ENCODE assay signal across 14 cellular contexts in genomic region chr2:126482582-126483464, GRCh38.
DNase-seq lines count a peak whose midpoint lies in the region; ATAC-seq, FAIRE-seq and TF ChIP-seq lines count a peak whose summit lies in the region.
"Had no signal": no experiment of that assay in that cellular context is flagged by ENCODE, and none has a peak within 500 bp of the region (broad histone marks: within the 10 kb centered on the region; RNA-seq: fewer than 3 reads in every experiment).

No MANE protein-coding gene starts in this region.

- peak; percentile 5 for DNase-seq in KBM-7
- peak; percentile 58 for DNase-seq in ecto neural progenitor cell (ENCODE audit: low spot score)
- DNase-seq in pancreas, result no peak
- DNase-seq in gastrocnemius medialis, result no peak
- DNase-seq in aorta, result no peak
- DNase-seq: CD8-positive, alpha-beta T cell; foreskin fibroblast; NCI-H1105 treated with DMSO at 0.1 percent for 48 hours had no signal

- WGBS in pancreas, 2 donors, result 84 to 89% methylated on average over 19 of the region's 19 CpGs
- 87 to 91% methylated on average over 19 of the region's 19 CpGs for WGBS in aorta, 2 donors

- no peaks in the 10 kb centered on the region for H3K27me3 ChIP-seq in pancreas
- no peaks in the 10 kb centered on the region for H3K27me3 ChIP-seq in gastrocnemius medialis
- no peaks in the 10 kb centered on the region for H3K27me3 ChIP-seq in aorta (ENCODE audit: control insufficient read depth in 1 of 2, insufficient read depth in 2 of 2, low read length in 1 of 2)

- H3K27ac ChIP-seq in 22Rv1 (no peak overlapping the region), pancreas (no peak overlapping the region), gastrocnemius medialis (no peak overlapping the region), aorta (ENCODE audit: low read depth in 1 of 2, low read length in 2 of 2) (no peak overlapping the region)
- H3K27ac ChIP-seq: SK-N-MC, thoracic aorta had no signal

- no peaks in the 10 kb centered on the region for H3K36me3 ChIP-seq in pancreas
- H3K36me3 ChIP-seq in gastrocnemius medialis, result no peaks in the 10 kb centered on the region
- H3K36me3 ChIP-seq in aorta (ENCODE audit: control insufficient read depth in 1 of 2, insufficient read depth in 2 of 2, low read length in 1 of 2), result no peaks in the 10 kb centered on the region
- H3K36me3 ChIP-seq: thoracic aorta had no signal

- intact Hi-C loops in pancreas (cut with DNase I), result no loop called here
- intact Hi-C loops in gastrocnemius medialis (cut with DNase I; ENCODE audit: low total_unique reads), result no loop called here
- intact Hi-C loops in aorta (cut with DNase I), result no loop called here

- in situ Hi-C loops in KBM-7 (cut with MboI; ENCODE audit: low pct_unique_long_range_greater_than_20kb, low sequenced_read_pairs) (no loop called here), gastrocnemius medialis (cut with MboI; ENCODE audit: low sequenced_read_pairs in 4 of 4) (no loop called here)

- ATAC-seq in pancreas (no peak), HG02588 (IDR thresholded peaks at IDR 0.05; ENCODE audit: unreplicated experiment) (no peak), gastrocnemius medialis (no peak), aorta (ENCODE audit: low FRiP score) (no peak)
- ATAC-seq: CD8-positive, alpha-beta T cell had no signal

- H3K4me1 ChIP-seq in pancreas, result no peaks in the 10 kb centered on the region
- H3K4me1 ChIP-seq in gastrocnemius medialis, result no peaks in the 10 kb centered on the region
- H3K4me1 ChIP-seq in aorta (ENCODE audit: control insufficient read depth in 1 of 2, insufficient read depth in 2 of 2, low read length in 2 of 2), result no peaks in the 10 kb centered on the region

- TF ChIP-seq POLR2A in gastrocnemius medialis (IDR thresholded peaks at IDR 0.05), result no peak

- no peak for FAIRE-seq in pancreas (lab: Jason Lieb, UNC)
- FAIRE-seq: bronchial epithelial cell had no signal

- H3K9me3 ChIP-seq in pancreas (no peaks in the 10 kb centered on the region), gastrocnemius medialis (no peaks in the 10 kb centered on the region), aorta (ENCODE audit: control insufficient read depth, low read length) (no peaks in the 10 kb centered on the region)
- H3K9me3 ChIP-seq: thoracic aorta had no signal

- H3K4me3 ChIP-seq in GM12875 (ENCODE audit: low read depth, low read length) (no peak overlapping the region), pancreas (no peak overlapping the region), gastrocnemius medialis (no peak overlapping the region), aorta (ENCODE audit: low read length in 2 of 2) (no peak overlapping the region)
- H3K4me3 ChIP-seq: SK-N-MC, thoracic aorta had no signal

- TF ChIP-seq CTCF in 22Rv1 (IDR thresholded peaks at IDR 0.05) (peak; percentile 28), GM12875 (IDR thresholded peaks at IDR 0.05; ENCODE audit: borderline replicate concordance, insufficient read depth, low read depth, low read length) (peak; percentile 43; the same call in 1 of the 2 replicates), pancreas (IDR thresholded peaks at IDR 0.05) (no peak), gastrocnemius medialis (IDR thresholded peaks at IDR 0.05 in 4 of 5, conservative IDR thresholded peaks at IDR 0.05 in 1 of 5) (no peak)

Comparison
In these comparisons a context has a peak if more than half of its experiments do, and no peak if none do; other contexts are left out.
1. CTCF ChIP-seq: peak in 22Rv1 (single experiment) and GM12875 (single experiment); none in pancreas (0 of 4) and gastrocnemius medialis (0 of 5).
2. DNase-seq: peak in KBM-7 (single experiment) and ecto neural progenitor cell (single experiment); none in pancreas (0 of 6), gastrocnemius medialis (0 of 2) and aorta (0 of 2).